ENCODE assay signal across 11 cellular contexts in genomic region chr14:31084385-31084784, GRCh38. TPM values are rescaled to one million over a fixed set of nuclear protein-coding genes. Genes with fewer than 3 reads are reported as not detected.
DNase-seq lines count a peak whose midpoint lies in the region; ATAC-seq and TF ChIP-seq lines count a peak whose summit lies in the region.
"Had no signal": no experiment of that assay in that cellular context is flagged by ENCODE, and none has a peak within 500 bp of the region (broad histone marks: within the 10 kb centered on the region; RNA-seq: fewer than 3 reads in every experiment).

No MANE protein-coding gene starts in this region.

- POLR2A ChIA-PET in GM10248 (lab: Yijun Ruan, JAX), result no interaction called here

- ATAC-seq in GM19397 (IDR thresholded peaks at IDR 0.05; ENCODE audit: unreplicated experiment) (peak; percentile 93), HG03060 (IDR thresholded peaks at IDR 0.05; ENCODE audit: low read depth, unreplicated experiment) (peak; percentile 71)
- ATAC-seq: pancreas had no signal

- peak; percentile 47 for DNase-seq in GM10248 (ENCODE audit: extremely low spot score)
- peak; percentile 17 for DNase-seq in SK-MEL-5 (ENCODE audit: low read depth, low spot score)
- no peak for DNase-seq in NCI-H1048 (lab: John Stamatoyannopoulos, UW)
- no peak for DNase-seq in retina
- no peak for DNase-seq in activated naive CD4-positive, alpha-beta T cell treated with anti-CD3 and anti-CD28 coated beads, Interleukin-2, amount 50 U/mL, for 16 hours
- no peak for DNase-seq in nucleus accumbens (lab: John Stamatoyannopoulos, UW)
- DNase-seq: IMR-90, islet precursor cell, pancreas had no signal

- no peak for TF ChIP-seq CTCF in GM10248 (IDR thresholded peaks at IDR 0.05; ENCODE audit: control extremely low read depth, extremely low read depth, low read depth, missing control alignments)

- CTCF ChIA-PET in GM10248 (lab: Yijun Ruan, JAX), result interaction anchor here (0.9 to 3.0 kb wide), 3 partner anchors 11 to 105 kb away, joined by 3 to 22 read pairs (median 4); no protein-coding TSS in a partner anchor

- in situ Hi-C loops in SK-MEL-5 (cut with HindIII; ENCODE audit: low pct_unique_long_range_greater_than_20kb, low sequenced_read_pairs), result no loop called here

RNA-seq across cellular contexts. Expression of gene STRN3, which starts 58.2 kb away (rescaled TPM):
- 29.2 and 35.8 TPM in 2 replicates for total RNA-seq in SK-MEL-5 (2014; rRNA removed; shearing (Covaris generic))
- 13.3 and 16.0 TPM in 2 replicates for polyA plus RNA-seq in SK-MEL-5 (2015; cell fraction: cytosol; rRNA removed)
- polyA plus RNA-seq in SK-MEL-5 (2015; cell fraction: nucleus; rRNA removed), result 17.7 and 17.8 TPM in 2 replicates

RNA-seq across cellular contexts. Expression of gene AP4S1, which starts 58.9 kb away (rescaled TPM):
- 6.4 and 6.9 TPM in 2 replicates for total RNA-seq in SK-MEL-5 (2014; rRNA removed; shearing (Covaris generic))
- 2.8 and 5.2 TPM in 2 replicates for polyA plus RNA-seq in SK-MEL-5 (2015; cell fraction: cytosol; rRNA removed)
- 2.9 and 3.5 TPM in 2 replicates for polyA plus RNA-seq in SK-MEL-5 (2015; cell fraction: nucleus; rRNA removed)

Comparison
In these comparisons a context has a peak if more than half of its experiments do, and no peak if none do; other contexts are left out.
1. DNase-seq: peak in GM10248 (single experiment) and SK-MEL-5 (single experiment); none in NCI-H1048 (single experiment), retina (single experiment), activated naive CD4-positive, alpha-beta T cell treated with anti-CD3 and anti-CD28 coated beads, Interleukin-2, amount 50 U/mL, for 16 hours (single experiment) and nucleus accumbens (0 of 56).